In the genomic region with DNA sequence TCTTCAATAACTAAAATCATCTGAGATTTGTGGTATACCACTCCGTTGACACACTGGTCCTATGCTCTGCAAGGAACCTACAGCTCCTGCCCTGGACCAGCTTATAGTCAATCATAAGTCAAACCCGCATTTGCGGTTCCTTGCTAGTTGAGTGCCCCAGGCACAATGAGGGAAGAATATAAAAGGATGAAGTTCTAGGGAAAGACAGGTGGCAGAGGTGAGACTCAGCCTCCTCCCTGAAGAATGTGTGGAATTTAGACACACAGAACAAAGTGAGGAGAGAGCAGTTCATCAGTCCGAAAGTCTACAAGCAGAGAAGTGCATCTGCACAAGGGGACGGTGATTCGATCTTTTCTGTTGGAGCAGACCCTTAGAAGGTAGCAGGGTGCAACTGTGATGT, we compare ENCODE assay signal across 16 cellular contexts.
A peak's percentile ranks its signal among the peaks of the same experiment; 100 is the strongest.
DNase-seq lines count a peak whose midpoint lies in the region; ATAC-seq and TF ChIP-seq lines count a peak whose summit lies in the region.
"Had no signal": no experiment of that assay in that cellular context is flagged by ENCODE, and none has a peak within 500 bp of the region (broad histone marks: within the 10 kb centered on the region; RNA-seq: fewer than 3 reads in every experiment).

No MANE protein-coding gene starts in this region.

- ATAC-seq in activated T-helper 17 cell treated with anti-CD3 and anti-CD28 coated beads, Interleukin-2, amount 50 U/mL, for 72 hours (replicated peaks): no peak
- ATAC-seq: A549; CD8-positive, alpha-beta T cell; GM12878 had no signal

- H3K27me3 ChIP-seq in H9 (ENCODE audit: insufficient read depth, low read length) (no peaks in the 10 kb centered on the region), endodermal cell (ENCODE audit: control insufficient read depth, insufficient read depth, low read length, poor library complexity, severe bottlenecking) (no peaks in the 10 kb centered on the region)

- no peak overlapping the region for H2BK15ac ChIP-seq in H9 (ENCODE audit: low read depth, low read length)

- H3K14ac ChIP-seq in H9 (ENCODE audit: insufficient read depth, low read length): no peak overlapping the region

- H3K27me3 Mint-ChIP-seq in H9 (ENCODE audit: low read depth): no peaks in the 10 kb centered on the region
- H3K27me3 Mint-ChIP-seq in endodermal cell (ENCODE audit: insufficient read depth): no peaks in the 10 kb centered on the region
- no peaks in the 10 kb centered on the region for H3K27me3 Mint-ChIP-seq in activated T-helper 17 cell treated with anti-CD3 and anti-CD28 coated beads, Interleukin-2, amount 50 U/mL, for 72 hours

- H3K9ac ChIP-seq in H9 (ENCODE audit: extremely low read depth, insufficient read length, low read length): no peak overlapping the region
- no peak overlapping the region for H3K9ac ChIP-seq in endodermal cell (ENCODE audit: extremely low read depth, low read length, poor library complexity, severe bottlenecking)

- H3K23me2 ChIP-seq in H9 (ENCODE audit: insufficient read length, low read depth, low read length, poor library complexity, severe bottlenecking): no peaks in the 10 kb centered on the region

- H2BK5ac ChIP-seq in H9 (ENCODE audit: insufficient read length, low read length): no peak overlapping the region

- H4K8ac ChIP-seq in H9 (replicated peaks; ENCODE audit: insufficient read length, low read depth, low read length): no peak overlapping the region

- no peaks in the 10 kb centered on the region for H3K36me3 ChIP-seq in endodermal cell (ENCODE audit: control insufficient read depth, insufficient read depth, low read length)

- H3K4me3 ChIP-seq in endodermal cell (ENCODE audit: low read length): no peak overlapping the region
- H3K4me3 ChIP-seq: A549, GM12878 had no signal

- H2BK120ac ChIP-seq in H9 (ENCODE audit: low read depth, low read length, poor library complexity, severe bottlenecking): no peak overlapping the region

- H3K4ac ChIP-seq in H9 (ENCODE audit: low read depth, low read length): no peak overlapping the region

- H3T11ph ChIP-seq in H9 (ENCODE audit: low read length): no peak overlapping the region

- DNase-seq in H9 (peak; percentile 28), endodermal cell (no peak), iPS-NIHi7 (ENCODE audit: extremely low spot score) (peak; percentile 12), D341Med (ENCODE audit: low spot score) (no peak), EL (no peak), NCI-H510A treated with DMSO at 0.1 percent for 48 hours (lab: John Stamatoyannopoulos, UW) (no peak)
- DNase-seq: CD8-positive, alpha-beta T cell; COR-L47; DMS53; GOT3; HCEC 1CT; HFFc6 had no signal

- no peaks in the 10 kb centered on the region for H4K20me1 ChIP-seq in H9 (ENCODE audit: control insufficient read depth, insufficient read depth, insufficient read length)

- peak overlapping the region in 2 of 3 experiments; percentile 14 to 21; a peak in 2 of 7 replicates for H3K27ac Mint-ChIP-seq in H9
- peak overlapping the region; percentile 60 for H3K27ac Mint-ChIP-seq in endodermal cell
- no peak overlapping the region for H3K27ac Mint-ChIP-seq in activated T-helper 17 cell treated with anti-CD3 and anti-CD28 coated beads, Interleukin-2, amount 50 U/mL, for 72 hours
- H3K27ac Mint-ChIP-seq: CD14-positive monocyte; CD8-positive, alpha-beta T cell; HFFc6 had no signal

- peaks cover 4% of the 10 kb centered on the region; the same call in 1 of the 2 replicates for H3K4me1 ChIP-seq in H9 (ENCODE audit: insufficient read depth, low read length)
- H3K4me1 ChIP-seq in endodermal cell (ENCODE audit: control insufficient read depth, insufficient read depth, low read length): peaks cover 6% of the 10 kb centered on the region
- H3K4me1 ChIP-seq: A549 had no signal

- H3K4me1 Mint-ChIP-seq in H9 (peaks cover 22 to 24% of the 10 kb centered on the region in 2 experiments), endodermal cell (peaks cover 15% of the 10 kb centered on the region)
- H3K4me1 Mint-ChIP-seq in activated T-helper 17 cell treated with anti-CD3 and anti-CD28 coated beads, Interleukin-2, amount 50 U/mL, for 72 hours: no peaks in the 10 kb centered on the region
- H3K4me1 Mint-ChIP-seq: CD14-positive monocyte had no signal

- H3K27ac ChIP-seq in H9 (ENCODE audit: insufficient read length, low read depth, low read length) (no peak overlapping the region), endodermal cell (ENCODE audit: low read depth, low read length) (no peak overlapping the region)
- H3K27ac ChIP-seq: A549 had no signal

- WGBS in H9 (ENCODE audit: extremely low coverage, insufficient read length, low lambda C conversion rate): no CpG with 5 or more reads among the region's 6 CpGs
- WGBS in endodermal cell (ENCODE audit: insufficient coverage in 1 of 2, insufficient read length in 1 of 2), 2 experiments: 89 to 94% methylated on average over 4 to 6 of the region's 6 CpGs

- H2AK5ac ChIP-seq in H9 (ENCODE audit: insufficient read length, low read length): no peak overlapping the region

- H3K36me3 Mint-ChIP-seq in H9 (ENCODE audit: insufficient read depth in 1 of 3, low read depth in 3 of 3): peaks cover 0 to 5% (median 0%) of the 10 kb centered on the region in 3 experiments; a peak in 2 of 7 replicates
- peaks cover 3% of the 10 kb centered on the region for H3K36me3 Mint-ChIP-seq in endodermal cell (ENCODE audit: low read depth)
- H3K36me3 Mint-ChIP-seq in activated T-helper 17 cell treated with anti-CD3 and anti-CD28 coated beads, Interleukin-2, amount 50 U/mL, for 72 hours (ENCODE audit: low read depth): no peaks in the 10 kb centered on the region
- H3K36me3 Mint-ChIP-seq: CD14-positive monocyte; CD8-positive, alpha-beta T cell had no signal

- H4K5ac ChIP-seq in H9 (ENCODE audit: insufficient read length, low read depth, low read length): no peak overlapping the region

- no peak overlapping the region for H2BK12ac ChIP-seq in H9 (ENCODE audit: insufficient read length, low read depth, low read length)

- no peak overlapping the region for H3K56ac ChIP-seq in H9 (ENCODE audit: insufficient read length, low read depth, low read length)

- no peaks in the 10 kb centered on the region for H3K79me1 ChIP-seq in H9 (ENCODE audit: insufficient read depth, low read depth, low read length, poor library complexity, severe bottlenecking)

- no peaks in the 10 kb centered on the region for H3K79me2 ChIP-seq in H9 (ENCODE audit: insufficient read depth, low read length)

- TF ChIP-seq CTCF in H9 (conservative IDR thresholded peaks at IDR 0.05) (no peak), endodermal cell (conservative IDR thresholded peaks at IDR 0.05) (no peak)

- no peak overlapping the region for H2BK20ac ChIP-seq in H9 (ENCODE audit: low read depth, low read length, poor library complexity, severe bottlenecking)

- H3K18ac ChIP-seq in H9 (ENCODE audit: insufficient read length, low read depth, low read length): no peak overlapping the region

- H3K23ac ChIP-seq in H9 (ENCODE audit: insufficient read length, low read depth, low read length): no peak overlapping the region

- H3K4me2 ChIP-seq in H9 (ENCODE audit: insufficient read depth, insufficient read length, low read length): no peak overlapping the region
- H3K4me2 ChIP-seq: A549 had no signal

- H3K9me3 ChIP-seq in H9 (ENCODE audit: control insufficient read depth, low read depth, low read length) (no peaks in the 10 kb centered on the region), endodermal cell (ENCODE audit: control insufficient read depth, low read length) (peaks cover 4% of the 10 kb centered on the region)

- no peak overlapping the region for H3K4me3 Mint-ChIP-seq in H9
- no peak overlapping the region for H3K4me3 Mint-ChIP-seq in endodermal cell
- no peak overlapping the region for H3K4me3 Mint-ChIP-seq in activated T-helper 17 cell treated with anti-CD3 and anti-CD28 coated beads, Interleukin-2, amount 50 U/mL, for 72 hours
- H3K4me3 Mint-ChIP-seq: CD14-positive monocyte; CD8-positive, alpha-beta T cell; HFFc6 had no signal

- H2AFZ ChIP-seq in H9 (ENCODE audit: low read length): no peak overlapping the region

- H3K9me3 Mint-ChIP-seq in H9: peaks cover 4% of the 10 kb centered on the region in 2 experiments; a peak in 3 of 5 replicates
- peaks cover 4% of the 10 kb centered on the region for H3K9me3 Mint-ChIP-seq in endodermal cell
- H3K9me3 Mint-ChIP-seq in activated T-helper 17 cell treated with anti-CD3 and anti-CD28 coated beads, Interleukin-2, amount 50 U/mL, for 72 hours: peaks cover 2% of the 10 kb centered on the region

- H4K91ac ChIP-seq in H9 (ENCODE audit: insufficient read length, low read depth, low read length): no peak overlapping the region

Comparison
In these comparisons a context has a peak if more than half of its experiments do, and no peak if none do; other contexts are left out.
1. DNase-seq: peak in H9 (single experiment) and iPS-NIHi7 (single experiment); none in endodermal cell (single experiment), D341Med (single experiment), EL (single experiment) and NCI-H510A treated with DMSO at 0.1 percent for 48 hours (single experiment).